Comparison of ENCODE assay signal across 1 cellular context in the genomic region with DNA sequence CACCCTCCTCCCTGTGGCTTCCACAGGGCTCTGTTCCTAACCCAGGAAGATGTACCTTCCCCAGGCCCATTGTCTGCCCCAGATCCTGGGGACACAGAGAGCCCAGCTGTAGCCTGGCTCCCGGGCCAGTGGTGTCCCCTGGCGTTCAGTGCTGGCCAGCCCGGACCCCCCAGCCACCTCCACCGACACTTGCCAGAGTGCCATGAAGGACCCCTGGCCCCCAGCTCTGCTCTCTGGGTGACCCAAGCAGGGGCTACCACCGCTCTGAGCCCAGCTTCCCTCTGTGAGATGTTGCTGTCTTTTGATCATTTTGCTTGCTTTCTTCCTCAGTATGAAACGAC.
TF ChIP-seq lines count a peak whose summit lies in the region.

No MANE protein-coding gene starts in this region.

TF ChIP-seq in HepG2, 621 proteins besides CTCF, POLR2A, EP300 and RAD21:
- TF ChIP-seq, protein P1, sequence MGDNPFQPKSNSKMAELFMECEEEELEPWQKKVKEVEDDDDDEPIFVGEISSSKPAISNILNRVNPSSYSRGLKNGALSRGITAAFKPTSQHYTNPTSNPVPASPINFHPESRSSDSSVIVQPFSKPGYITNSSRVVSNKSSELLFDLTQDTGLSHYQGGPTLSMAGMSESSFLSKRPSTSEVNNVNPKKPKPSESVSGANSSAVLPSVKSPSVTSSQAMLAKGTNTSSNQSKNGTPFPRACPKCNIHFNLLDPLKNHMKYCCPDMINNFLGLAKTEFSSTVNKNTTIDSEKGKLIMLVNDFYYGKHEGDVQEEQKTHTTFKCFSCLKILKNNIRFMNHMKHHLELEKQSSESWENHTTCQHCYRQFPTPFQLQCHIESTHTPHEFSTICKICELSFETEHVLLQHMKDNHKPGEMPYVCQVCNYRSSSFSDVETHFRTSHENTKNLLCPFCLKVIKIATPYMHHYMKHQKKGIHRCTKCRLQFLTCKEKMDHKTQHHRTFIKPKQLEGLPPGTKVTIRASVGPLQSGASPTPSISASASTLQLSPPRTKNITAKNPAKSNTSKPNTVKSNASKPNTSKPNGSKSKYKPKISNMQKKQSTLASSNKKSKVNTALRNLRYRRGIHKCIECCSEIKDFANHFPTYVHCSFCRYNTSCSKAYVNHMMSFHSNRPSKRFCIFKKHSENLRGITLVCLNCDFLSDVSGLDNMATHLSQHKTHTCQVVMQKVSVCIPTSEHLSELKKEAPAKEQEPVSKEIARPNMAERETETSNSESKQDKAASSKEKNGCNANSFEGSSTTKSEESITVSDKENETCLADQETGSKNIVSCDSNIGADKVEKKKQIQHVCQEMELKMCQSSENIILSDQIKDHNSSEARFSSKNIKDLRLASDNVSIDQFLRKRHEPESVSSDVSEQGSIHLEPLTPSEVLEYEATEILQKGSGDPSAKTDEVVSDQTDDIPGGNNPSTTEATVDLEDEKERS (CRISPR knock-in tag; IDR thresholded peaks at IDR 0.05): no peak
- TF ChIP-seq ZBTB38 (CRISPR knock-in tag; IDR thresholded peaks at IDR 0.05) (no peak), FOXO1 (CRISPR knock-in tag; IDR thresholded peaks at IDR 0.05) (no peak), ZNF543 (CRISPR knock-in tag; IDR thresholded peaks at IDR 0.05) (no peak)
TF ChIP-seq in HepG2: peak in this region for 0.
